ENCODE assay signal across 9 cellular contexts in the genomic region with DNA sequence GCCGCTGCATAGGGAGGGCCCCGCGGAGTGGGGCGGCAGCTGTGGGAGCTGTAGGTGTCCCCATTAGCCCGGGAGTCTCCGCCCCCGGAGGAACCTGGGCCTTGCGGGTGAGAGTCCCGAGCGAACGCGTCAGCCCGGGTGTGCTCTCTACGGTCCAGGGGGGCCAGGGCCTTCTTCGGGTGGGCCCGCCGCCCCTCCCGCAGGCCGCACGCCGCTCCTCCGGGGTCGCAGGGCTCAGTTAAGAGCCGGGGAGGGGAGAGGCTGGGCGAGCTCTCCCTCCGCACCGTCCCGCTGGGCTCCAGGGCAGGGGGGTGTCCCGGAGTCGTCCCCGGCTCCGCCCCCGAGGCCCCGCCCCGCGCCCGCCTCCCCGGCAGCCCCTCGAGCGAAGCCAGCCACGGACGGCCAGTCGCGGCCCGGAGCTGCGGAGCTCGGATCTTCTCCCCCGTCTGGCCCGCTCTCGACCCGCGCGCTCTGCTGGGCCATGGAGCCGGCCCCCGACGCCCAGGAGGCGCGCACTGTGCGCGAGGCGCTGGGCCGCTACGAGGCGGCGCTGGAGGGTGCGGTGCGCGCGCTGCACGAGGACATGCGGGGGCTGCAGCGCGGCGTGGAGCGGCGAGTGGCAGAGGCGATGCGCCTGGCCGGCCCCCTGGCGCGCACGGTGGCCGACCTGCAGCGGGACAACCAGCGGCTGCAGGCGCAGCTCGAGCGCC. TPM values are rescaled to one million over a fixed set of nuclear protein-coding genes. Genes with fewer than 3 reads are reported as not detected.
DNase-seq lines count a peak whose midpoint lies in the region; TF ChIP-seq lines count a peak whose summit lies in the region.
"Had no signal": no experiment of that assay in that cellular context is flagged by ENCODE, and none has a peak within 500 bp of the region (broad histone marks: within the 10 kb centered on the region; RNA-seq: fewer than 3 reads in every experiment).

Gene SMTNL2, plus strand, starts transcription at position 405 of the 710 bp plus-strand sequence. Its CDS starts 77 bp downstream, at position 482.

- no peak within 1 kb of the TSS for H3K27ac Mint-ChIP-seq in chondrocyte (ENCODE audit: unreplicated experiment)

- H3K9me3 ChIP-seq in muscle layer of duodenum (ENCODE audit: control insufficient read depth in 1 of 2, low read length in 2 of 2), result no peaks in the 10 kb centered on the region

- TF ChIP-seq CTCF in chondrocyte (IDR thresholded peaks at IDR 0.05), result peak; percentile 60

- H3K4me3 Mint-ChIP-seq in chondrocyte (ENCODE audit: unreplicated experiment), result peak within 1 kb of the TSS; percentile 69

- H3K36me3 Mint-ChIP-seq in chondrocyte (ENCODE audit: low read depth), result no peaks in the 10 kb centered on the region

- DNase-seq in stimulated activated CD4-positive, alpha-beta T cell treated with anti-CD3 and anti-CD28 coated beads, Interleukin-15, amount 100 ng/mL, for 24 hours, result peak; percentile 35
- DNase-seq in stimulated activated CD4-positive, alpha-beta T cell treated with anti-CD3 and anti-CD28 coated beads, Interleukin-2, amount 100 ng/mL, for 48 hours, result no peak
- no peak for DNase-seq in chondrocyte (ENCODE audit: low spot score)
- no peak for DNase-seq in KG1 (lab: John Stamatoyannopoulos, UW)
- no peak for DNase-seq in NCI-H2029 (lab: John Stamatoyannopoulos, UW)
- no peak for DNase-seq in activated CD4-positive, CD25-positive, alpha-beta regulatory T cell (lab: John Stamatoyannopoulos, UW)
- DNase-seq in SHP77 (lab: John Stamatoyannopoulos, UW), result no peak
- DNase-seq: small intestine had no signal

- H3K27me3 ChIP-seq in muscle layer of duodenum (ENCODE audit: low read depth, low read length), result peaks cover 29% of the 10 kb centered on the region

- no peak within 1 kb of the TSS for H3K27ac ChIP-seq in muscle layer of duodenum (ENCODE audit: low read length)

- peak within 1 kb of the TSS; percentile 18 to 62 for H3K4me3 ChIP-seq in muscle layer of duodenum (ENCODE audit: low read depth in 1 of 2, low read length in 2 of 2)

- H3K4me1 Mint-ChIP-seq in chondrocyte (ENCODE audit: low read depth), result peaks cover 4% of the 10 kb centered on the region

- peaks cover 43% of the 10 kb centered on the region for H3K27me3 Mint-ChIP-seq in chondrocyte (ENCODE audit: low read depth)

- H3K4me1 ChIP-seq in muscle layer of duodenum (ENCODE audit: control insufficient read depth in 1 of 2, insufficient read depth in 2 of 2, low read length in 2 of 2), result peaks cover 0 to 19% of the 10 kb centered on the region in 2 donors

- H3K9me3 Mint-ChIP-seq in chondrocyte (ENCODE audit: low read depth), result no peaks in the 10 kb centered on the region

- H3K36me3 ChIP-seq in muscle layer of duodenum (ENCODE audit: control insufficient read depth in 1 of 2, insufficient read depth in 2 of 2, low read length in 2 of 2), result no peaks in the 10 kb centered on the region

RNA-seq across cellular contexts. Expression of gene SMTNL2, which starts in this region (rescaled TPM):
- 0.32 to 0.36 TPM in 2 of 3 replicates, not detected in the other for total RNA-seq in chondrocyte
